Comparison of ENCODE assay signal across 11 cellular contexts in genomic region chr5:127892467-127893207, GRCh38.
A peak's percentile ranks its signal among the peaks of the same experiment; 100 is the strongest.
DNase-seq lines count a peak whose midpoint lies in the region; ATAC-seq and TF ChIP-seq lines count a peak whose summit lies in the region.
"Had no signal": no experiment of that assay in that cellular context is flagged by ENCODE, and none has a peak within 500 bp of the region (broad histone marks: within the 10 kb centered on the region; RNA-seq: fewer than 3 reads in every experiment).

No MANE protein-coding gene starts in this region.

- in situ Hi-C loops in brain microvascular endothelial cell (cut with HindIII; ENCODE audit: low pct_ligation_motif_present, low sequenced_read_pairs): no loop called here

- H3K4me1 Mint-ChIP-seq in chondrocyte (ENCODE audit: low read depth): peaks cover 9% of the 10 kb centered on the region

- no peaks in the 10 kb centered on the region for H3K36me3 ChIP-seq in brain microvascular endothelial cell (replicated peaks)
- H3K36me3 ChIP-seq in uterus: no peaks in the 10 kb centered on the region

- no peak overlapping the region for H3K4me3 Mint-ChIP-seq in chondrocyte (ENCODE audit: unreplicated experiment)

- no peak for TF ChIP-seq POLR2A in uterus (IDR thresholded peaks at IDR 0.05)

- ATAC-seq in HG03520 (IDR thresholded peaks at IDR 0.05; ENCODE audit: unreplicated experiment) (no peak), HG03432 (IDR thresholded peaks at IDR 0.05; ENCODE audit: unreplicated experiment) (no peak)

- no peaks in the 10 kb centered on the region for H3K27me3 Mint-ChIP-seq in chondrocyte (ENCODE audit: low read depth)

- H3K9me3 Mint-ChIP-seq in chondrocyte (ENCODE audit: low read depth): no peaks in the 10 kb centered on the region

- no peaks in the 10 kb centered on the region for H3K4me1 ChIP-seq in uterus

- no peak for TF ChIP-seq CTCF in brain microvascular endothelial cell (IDR thresholded peaks at IDR 0.05; ENCODE audit: low read depth, low read length, missing control alignments)
- no peak for TF ChIP-seq CTCF in chondrocyte (IDR thresholded peaks at IDR 0.05)
- TF ChIP-seq CTCF in uterus (IDR thresholded peaks at IDR 0.05): no peak

- no peaks in the 10 kb centered on the region for H3K9me3 ChIP-seq in uterus

- no peaks in the 10 kb centered on the region for H3K27me3 ChIP-seq in brain microvascular endothelial cell (replicated peaks)
- no peaks in the 10 kb centered on the region for H3K27me3 ChIP-seq in uterus

- H3K4me3 ChIP-seq in brain microvascular endothelial cell (ENCODE audit: low read depth, low read length): no peak overlapping the region
- H3K4me3 ChIP-seq in uterus: no peak overlapping the region
- H3K4me3 ChIP-seq: SK-N-MC had no signal

- H3K36me3 Mint-ChIP-seq in chondrocyte (ENCODE audit: low read depth): peaks cover 3% of the 10 kb centered on the region

- H3K27ac ChIP-seq in brain microvascular endothelial cell: peak overlapping the region; percentile 57
- H3K27ac ChIP-seq in uterus: no peak overlapping the region
- H3K27ac ChIP-seq: SK-N-MC had no signal

- DNase-seq in DMS153 treated with DMSO at 0.1 percent for 48 hours (lab: John Stamatoyannopoulos, UW; ENCODE audit: unreplicated experiment): peak; percentile 7
- peak; percentile 71 for DNase-seq in LoVo (ENCODE audit: low spot score)
- DNase-seq in brain microvascular endothelial cell: peak; percentile 78
- DNase-seq in midbrain (lab: John Stamatoyannopoulos, UW): peak; percentile 55
- DNase-seq in chondrocyte (ENCODE audit: low spot score): no peak
- no peak for DNase-seq in uterus
- DNase-seq: activated naive CD4-positive, alpha-beta T cell treated with anti-CD3 and anti-CD28 coated beads, Interleukin-2, amount 50 U/mL, for 16 hours; stimulated activated CD4-positive, alpha-beta T cell treated with anti-CD3 and anti-CD28 coated beads, Interleukin-2, amount 100 ng/mL, for 24 hours had no signal

- intact Hi-C loops in uterus (cut with DNase I; ENCODE audit: low total_unique reads): no loop called here

- no peak overlapping the region for H3K27ac Mint-ChIP-seq in chondrocyte (ENCODE audit: unreplicated experiment)

Comparison
In these comparisons a context has a peak if more than half of its experiments do, and no peak if none do; other contexts are left out.
1. DNase-seq: peak in DMS153 treated with DMSO at 0.1 percent for 48 hours (single experiment), LoVo (single experiment), brain microvascular endothelial cell (single experiment) and midbrain (single experiment); none in chondrocyte (single experiment) and uterus (0 of 2).